Comparison of ENCODE assay signal across 9 cellular contexts in the genomic region with DNA sequence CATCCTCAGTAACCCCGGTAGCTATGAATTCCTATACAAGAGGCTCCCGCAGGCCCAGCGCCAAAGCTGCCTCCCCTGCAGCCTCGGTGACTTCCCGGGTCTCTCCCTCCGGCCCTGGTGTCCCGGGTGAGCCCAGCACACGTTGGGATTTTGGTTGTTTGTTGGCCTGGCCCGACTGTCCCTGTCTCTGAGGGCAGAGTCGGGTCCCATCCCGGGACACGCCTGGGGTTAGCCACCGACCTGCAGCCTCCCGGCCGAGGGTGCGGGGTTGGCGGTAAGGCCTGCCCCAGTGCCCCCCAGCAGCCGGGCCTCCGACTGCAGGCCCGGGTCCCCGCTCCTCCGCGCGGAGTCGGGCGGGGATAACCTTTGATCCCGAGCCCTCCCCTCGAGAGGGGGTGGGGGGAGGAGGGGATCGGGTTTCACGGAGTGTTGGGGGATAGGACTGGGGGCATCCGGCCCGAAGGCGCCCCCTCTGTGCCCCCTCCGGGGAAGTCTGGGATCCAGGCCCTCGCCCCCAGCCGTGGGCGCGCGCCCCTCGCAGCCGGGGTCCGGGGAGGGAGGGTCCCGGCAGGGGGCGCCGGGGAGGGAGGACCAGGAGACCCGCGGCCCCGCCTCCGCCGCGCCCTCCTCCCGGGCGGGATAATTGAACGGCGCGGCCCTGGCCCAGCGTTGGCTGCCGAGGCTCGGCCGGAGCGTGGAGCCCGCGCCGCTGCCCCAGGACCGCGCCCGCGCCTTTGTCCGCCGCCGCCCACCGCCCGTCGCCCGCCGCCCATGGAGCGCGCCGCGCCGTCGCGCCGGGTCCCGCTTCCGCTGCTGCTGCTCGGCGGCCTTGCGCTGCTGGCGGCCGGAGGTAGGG. TPM values are rescaled to one million over a fixed set of nuclear protein-coding genes. Genes with fewer than 3 reads are reported as not detected.
DNase-seq lines count a peak whose midpoint lies in the region; ATAC-seq and TF ChIP-seq lines count a peak whose summit lies in the region.
"Had no signal": no experiment of that assay in that cellular context is flagged by ENCODE, and none has a peak within 500 bp of the region (broad histone marks: within the 10 kb centered on the region; RNA-seq: fewer than 3 reads in every experiment).

A gene with protein sequence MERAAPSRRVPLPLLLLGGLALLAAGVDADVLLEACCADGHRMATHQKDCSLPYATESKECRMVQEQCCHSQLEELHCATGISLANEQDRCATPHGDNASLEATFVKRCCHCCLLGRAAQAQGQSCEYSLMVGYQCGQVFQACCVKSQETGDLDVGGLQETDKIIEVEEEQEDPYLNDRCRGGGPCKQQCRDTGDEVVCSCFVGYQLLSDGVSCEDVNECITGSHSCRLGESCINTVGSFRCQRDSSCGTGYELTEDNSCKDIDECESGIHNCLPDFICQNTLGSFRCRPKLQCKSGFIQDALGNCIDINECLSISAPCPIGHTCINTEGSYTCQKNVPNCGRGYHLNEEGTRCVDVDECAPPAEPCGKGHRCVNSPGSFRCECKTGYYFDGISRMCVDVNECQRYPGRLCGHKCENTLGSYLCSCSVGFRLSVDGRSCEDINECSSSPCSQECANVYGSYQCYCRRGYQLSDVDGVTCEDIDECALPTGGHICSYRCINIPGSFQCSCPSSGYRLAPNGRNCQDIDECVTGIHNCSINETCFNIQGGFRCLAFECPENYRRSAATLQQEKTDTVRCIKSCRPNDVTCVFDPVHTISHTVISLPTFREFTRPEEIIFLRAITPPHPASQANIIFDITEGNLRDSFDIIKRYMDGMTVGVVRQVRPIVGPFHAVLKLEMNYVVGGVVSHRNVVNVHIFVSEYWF (plus strand): TSS at position 669 of the 856 bp plus-strand sequence. CDS start 103 bp downstream, at position 772.

- intact Hi-C loops in heart right ventricle (cut with DNase I): no loop called here

- H3K27me3 ChIP-seq in WERI-Rb-1 (ENCODE audit: insufficient read depth, low read depth, severe bottlenecking): no peaks in the 10 kb centered on the region
- H3K27me3 ChIP-seq in heart right ventricle: peaks cover 8 to 59% (median 40%) of the 10 kb centered on the region in 7 donors

- peaks cover 2% of the 10 kb centered on the region for H3K27me3 Mint-ChIP-seq in progenitor cell of endocrine pancreas

- peaks cover 1% of the 10 kb centered on the region for H3K36me3 Mint-ChIP-seq in progenitor cell of endocrine pancreas (ENCODE audit: insufficient read depth)
- H3K36me3 Mint-ChIP-seq: CD4-positive, CD25-positive, alpha-beta regulatory T cell had no signal

- ATAC-seq in heart right ventricle (peak; percentile 34 to 78 (median 51)), GM21576 (IDR thresholded peaks at IDR 0.05; ENCODE audit: unreplicated experiment) (no peak), HG02798 (IDR thresholded peaks at IDR 0.05; ENCODE audit: poor library complexity, unreplicated experiment) (no peak)

- H3K9me3 ChIP-seq in WERI-Rb-1 (ENCODE audit: severe bottlenecking) (no peaks in the 10 kb centered on the region), heart right ventricle (no peaks in the 10 kb centered on the region)

- no peaks in the 10 kb centered on the region for H3K9me3 Mint-ChIP-seq in progenitor cell of endocrine pancreas (ENCODE audit: low read depth)

- peaks cover 8% of the 10 kb centered on the region for H3K36me3 ChIP-seq in WERI-Rb-1
- H3K36me3 ChIP-seq in heart right ventricle: no peaks in the 10 kb centered on the region

- DNase-seq in DMS53 (lab: John Stamatoyannopoulos, UW) (peak; percentile 31), DMS53 treated with DMSO at 0.1 percent for 48 hours (lab: John Stamatoyannopoulos, UW; ENCODE audit: unreplicated experiment) (no peak), WERI-Rb-1 (peak; percentile 73), heart right ventricle (peak; percentile 53 to 64), progenitor cell of endocrine pancreas (ENCODE audit: low spot score, unreplicated experiment) (peak; percentile 71), GM19238 (ENCODE audit: insufficient read length, low spot score) (no peak)
- DNase-seq: CD4-positive, CD25-positive, alpha-beta regulatory T cell had no signal

- 3 to 4% methylated on average over 44 to 90 of the region's 91 CpGs for WGBS in heart right ventricle, 2 donors

- peak within 1 kb of the TSS; percentile 83 for H3K4me3 Mint-ChIP-seq in progenitor cell of endocrine pancreas (ENCODE audit: low read depth)

- TF ChIP-seq CTCF in WERI-Rb-1 (IDR thresholded peaks at IDR 0.05; ENCODE audit: low read depth, low read length) (0 out of 2 replicates have a peak, but pooled peaks have one; percentile 21), heart right ventricle (IDR thresholded peaks at IDR 0.05) (peak in 6 of 9 donors; percentile 9 to 44 (median 32)), progenitor cell of endocrine pancreas (IDR thresholded peaks at IDR 0.05; ENCODE audit: unreplicated experiment) (peak; percentile 51)

- H3K4me3 ChIP-seq in WERI-Rb-1 (ENCODE audit: low read depth, low read length) (peak within 1 kb of the TSS; percentile 80), heart right ventricle (peak within 1 kb of the TSS; percentile 22 to 64 (median 54))

- H3K4me1 ChIP-seq in heart right ventricle: peaks cover 0 to 49% (median 12%) of the 10 kb centered on the region in 9 donors

- peak within 1 kb of the TSS; percentile 96 for H3K27ac Mint-ChIP-seq in progenitor cell of endocrine pancreas
- H3K27ac Mint-ChIP-seq: CD4-positive, CD25-positive, alpha-beta regulatory T cell had no signal

- H3K27ac ChIP-seq in WERI-Rb-1 (peak within 1 kb of the TSS; percentile 87), heart right ventricle (peak within 1 kb of the TSS; percentile 0 to 82 (median 71))

- peaks cover 16% of the 10 kb centered on the region for H3K4me1 Mint-ChIP-seq in progenitor cell of endocrine pancreas (ENCODE audit: low read depth)

RNA-seq across cellular contexts. Expression of the gene that starts here (rescaled TPM):
- 100 to 1,000 TPM in 1 of 10 donors, 10 to 100 TPM in 9; 31.3 to 126 (median 51.0) TPM for total RNA-seq in heart right ventricle
- polyA plus RNA-seq in heart right ventricle: 10 to 100 TPM; 36.4 to 77.0 TPM
- total RNA-seq in progenitor cell of endocrine pancreas: 257 and 258 TPM in 2 replicates
- polyA plus RNA-seq: CD4-positive, CD25-positive, alpha-beta regulatory T cell had no signal

Comparison
In these comparisons a context has a peak if more than half of its experiments do, and no peak if none do; other contexts are left out.
1. DNase-seq: peak in DMS53 (single experiment), WERI-Rb-1 (single experiment), heart right ventricle (2 of 2) and progenitor cell of endocrine pancreas (single experiment); none in DMS53 treated with DMSO at 0.1 percent for 48 hours (single experiment) and GM19238 (single experiment).
2. ATAC-seq: peak in heart right ventricle (8 of 8); none in GM21576 (single experiment) and HG02798 (single experiment).
3. Peak in every context shown above with its lines, with median percentiles within 50 percentile points of each other: CTCF ChIP-seq.